In the genomic region with DNA sequence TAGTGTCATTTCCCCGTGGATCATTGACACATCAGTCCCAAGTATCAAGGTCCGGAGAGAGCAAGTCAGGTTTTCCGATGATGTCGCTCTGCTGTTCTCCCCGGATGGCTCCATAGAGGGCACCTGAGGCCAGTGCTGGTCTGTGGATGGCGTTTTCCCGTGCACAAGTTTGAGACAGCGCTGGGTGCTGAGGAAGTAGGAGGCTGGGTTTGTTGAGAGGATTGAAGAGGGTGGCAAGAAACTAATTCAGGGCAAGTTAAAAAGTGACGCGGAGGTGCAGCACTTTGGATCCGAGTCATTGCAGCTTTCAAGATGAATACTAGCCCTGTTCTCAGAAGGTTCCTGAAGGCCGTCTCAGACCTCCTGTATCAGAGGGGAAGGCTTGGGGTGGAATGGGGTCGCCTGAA, we compare ENCODE assay signal across 13 cellular contexts. TPM values are rescaled to one million over a fixed set of nuclear protein-coding genes. Genes with fewer than 3 reads are reported as not detected.
DNase-seq lines count a peak whose midpoint lies in the region; ATAC-seq and TF ChIP-seq lines count a peak whose summit lies in the region.
"Had no signal": no experiment of that assay in that cellular context is flagged by ENCODE, and none has a peak within 500 bp of the region (broad histone marks: within the 10 kb centered on the region; RNA-seq: fewer than 3 reads in every experiment).

No MANE protein-coding gene starts in this region.

- no peak overlapping the region for H3K4me3 ChIP-seq in HCT116 (replicated peaks in 1 of 2; ENCODE audit: low read depth in 1 of 2, low read length in 2 of 2)
- H3K4me3 ChIP-seq in heart right ventricle = no peak overlapping the region
- H3K4me3 ChIP-seq: uterus had no signal

- no peak overlapping the region for H3K4me2 ChIP-seq in HCT116 (ENCODE audit: low read length)

- ATAC-seq in HCT116 (no peak), heart right ventricle (peak in 7 of 8 donors; percentile 20 to 70 (median 53))
- peak; percentile 23 for ATAC-seq in stimulated activated naive CD8-positive, alpha-beta T cell treated with anti-CD3 and anti-CD28 coated beads, Interleukin-15, Interleukin-2, amounts not matched to agents 100 U/mL and 50 U/mL, for 24 hours
- ATAC-seq: PC-3, T-cell had no signal

- no peaks in the 10 kb centered on the region for H3K9me3 Mint-ChIP-seq in activated naive CD4-positive, alpha-beta T cell treated with anti-CD3 and anti-CD28 coated beads for 36 hours
- H3K9me3 Mint-ChIP-seq: mesothelial cell of epicardium, T-cell had no signal

- intact Hi-C loops in activated naive CD4-positive, alpha-beta T cell treated with anti-CD3 and anti-CD28 coated beads for 36 hours (cut with micrococcal nuclease) = no loop called here
- intact Hi-C loops in HCT116 (cut with micrococcal nuclease) (no loop called here), heart right ventricle (cut with DNase I) (loop anchor here in 2 of 10 donors (5.0 to 10.0 kb wide), 2 partner anchors 74 to 166 kb away; no protein-coding TSS in a partner anchor)

- H3K4me3 Mint-ChIP-seq in activated naive CD4-positive, alpha-beta T cell treated with anti-CD3 and anti-CD28 coated beads for 36 hours = no peak overlapping the region
- H3K4me3 Mint-ChIP-seq: mesothelial cell of epicardium, T-cell had no signal

- H2AFZ ChIP-seq in HCT116 (ENCODE audit: low read depth, low read length, poor library complexity, severe bottlenecking) = no peak overlapping the region

- H3K36me3 ChIP-seq in HCT116 (ENCODE audit: control insufficient read depth in 1 of 2, insufficient read depth in 2 of 2, low read length in 2 of 2) (0 out of 4 replicates have a peak, but pooled peaks cover 0 to 5% of the 10 kb centered on the region in 2 experiments), heart right ventricle (peaks cover 0 to 99% (median 16%) of the 10 kb centered on the region in 9 donors)
- H3K36me3 ChIP-seq: uterus had no signal

- no peak for TF ChIP-seq CTCF in HCT116 (IDR thresholded peaks at IDR 0.05 in 2 of 3, conservative IDR thresholded peaks at IDR 0.05 in 1 of 3; ENCODE audit: borderline replicate concordance in 1 of 3, insufficient read depth in 1 of 3, low read depth in 2 of 3, low read length in 2 of 3)
- peak in 4 of 9 donors; percentile 18 to 38 (median 34) for TF ChIP-seq CTCF in heart right ventricle (IDR thresholded peaks at IDR 0.05)

- H3K9me2 ChIP-seq in HCT116 (ENCODE audit: insufficient read depth) = no peaks in the 10 kb centered on the region

- H3K4me1 Mint-ChIP-seq in activated naive CD4-positive, alpha-beta T cell treated with anti-CD3 and anti-CD28 coated beads for 36 hours (ENCODE audit: low read depth) = peaks cover 29% of the 10 kb centered on the region
- H3K4me1 Mint-ChIP-seq: mesothelial cell of epicardium had no signal

- H3K79me2 ChIP-seq in HCT116 (ENCODE audit: insufficient read depth, low read length) = no peaks in the 10 kb centered on the region

- H3K27me3 Mint-ChIP-seq in activated naive CD4-positive, alpha-beta T cell treated with anti-CD3 and anti-CD28 coated beads for 36 hours (ENCODE audit: low read depth) = no peaks in the 10 kb centered on the region
- H3K27me3 Mint-ChIP-seq: T-cell had no signal

- no peak overlapping the region for H3K27ac Mint-ChIP-seq in activated naive CD4-positive, alpha-beta T cell treated with anti-CD3 and anti-CD28 coated beads for 36 hours
- H3K27ac Mint-ChIP-seq: mesothelial cell of epicardium, T-cell had no signal

- POLR2A ChIA-PET in HCT116 (lab: Charles Lee) = no interaction called here

- CTCF ChIA-PET in activated naive CD4-positive, alpha-beta T cell treated with anti-CD3 and anti-CD28 coated beads for 36 hours (lab: Charles Lee) = interaction anchor here (0.6 to 1.0 kb wide), 4 partner anchors 32 to 1648 kb away, joined by 3 to 4 read pairs (median 3); no protein-coding TSS in a partner anchor
- CTCF ChIA-PET in HCT116 (lab: Charles Lee) = no interaction called here

- TF ChIP-seq RAD21 in HCT116 (IDR thresholded peaks at IDR 0.05; ENCODE audit: low read depth) = peak; percentile 31; the same call in 1 of the 2 replicates

- 58 to 61% methylated on average over 13 of the region's 13 CpGs for whole genome bisulfite sequencing in heart right ventricle, 2 donors

- no peaks in the 10 kb centered on the region for H3K9me3 ChIP-seq in HCT116 (ENCODE audit: control insufficient read depth in 1 of 2, insufficient read depth in 1 of 2, low read depth in 1 of 2, low read length in 2 of 2)
- H3K9me3 ChIP-seq in heart right ventricle = no peaks in the 10 kb centered on the region
- H3K9me3 ChIP-seq: uterus had no signal

- H3K4me1 ChIP-seq in HCT116 (ENCODE audit: control insufficient read depth in 1 of 2, insufficient read depth in 2 of 2, low read length in 2 of 2) (peaks cover 3 to 25% of the 10 kb centered on the region in 2 experiments; a peak in 3 of 4 replicates), heart right ventricle (peaks cover 0 to 67% (median 18%) of the 10 kb centered on the region in 9 donors)
- H3K4me1 ChIP-seq: uterus had no signal

- H3K27ac ChIP-seq in HCT116 (ENCODE audit: low read depth, low read length) (no peak overlapping the region), heart right ventricle (peak overlapping the region in 6 of 10 donors; percentile 11 to 78 (median 48))
- H3K27ac ChIP-seq: uterus had no signal

- no TSS peak for BruUV-seq in HCT116 (replicated peaks; lab: Mats Ljungman, UMichigan)

- peak; percentile 32 for DNase-seq in activated naive CD4-positive, alpha-beta T cell treated with anti-CD3 and anti-CD28 coated beads for 36 hours
- no peak for DNase-seq in activated naive CD4-positive, alpha-beta T cell treated with Interleukin-2 at 50 U/mL for 16 hours
- no peak for DNase-seq in HCT116 (ENCODE audit: low read depth, low spot score)
- no peak for DNase-seq in heart right ventricle
- no peak for DNase-seq in stimulated activated naive CD8-positive, alpha-beta T cell treated with anti-CD3 and anti-CD28 coated beads, Interleukin-15, Interleukin-2, amounts not matched to agents 100 U/mL and 50 U/mL, for 24 hours
- no peak for DNase-seq in NCI-H748 (lab: John Stamatoyannopoulos, UW; ENCODE audit: unreplicated experiment)
- no peak for DNase-seq in activated CD4-positive, CD25-positive, alpha-beta regulatory T cell (lab: John Stamatoyannopoulos, UW)
- DNase-seq in HuH-7 (ENCODE audit: low spot score) = no peak
- DNase-seq: HCEC 1CT, PC-3, T-cell, uterus had no signal

- no peak overlapping the region for H3K9ac ChIP-seq in HCT116 (ENCODE audit: low read length)

- RAD21 ChIA-PET in HCT116 (lab: Charles Lee; ENCODE audit: low non-redundant PET in 1 of 2, low total read pairs in 2 of 2, uncharacterized antibody in 2 of 2, unreplicated experiment in 2 of 2) = no interaction called here

- H3K36me3 Mint-ChIP-seq in activated naive CD4-positive, alpha-beta T cell treated with anti-CD3 and anti-CD28 coated beads for 36 hours (ENCODE audit: low read depth) = peaks cover 14% of the 10 kb centered on the region

- H4K20me1 ChIP-seq in HCT116 (ENCODE audit: insufficient read depth) = no peaks in the 10 kb centered on the region

- no peaks in the 10 kb centered on the region for H3K27me3 ChIP-seq in HCT116 (ENCODE audit: insufficient read depth, low read length)
- no peaks in the 10 kb centered on the region for H3K27me3 ChIP-seq in heart right ventricle
- H3K27me3 ChIP-seq: uterus had no signal

- no peak for TF ChIP-seq POLR2A in HCT116 (IDR thresholded peaks at IDR 0.05; ENCODE audit: borderline replicate concordance, extremely low read depth, insufficient read depth, insufficient read length)

TF ChIP-seq in HCT116, 20 proteins besides CTCF, POLR2A, EP300 and RAD21 (continues in another document):
- TF ChIP-seq SRF (IDR thresholded peaks at IDR 0.05; ENCODE audit: low read depth) = no peak
- no peak for TF ChIP-seq EZH2phosphoT487 (IDR thresholded peaks at IDR 0.05; ENCODE audit: borderline replicate concordance)
- no peak for TF ChIP-seq YY1 (IDR thresholded peaks at IDR 0.05; ENCODE audit: extremely low read depth, insufficient replicate concordance, low read depth, low read length)
- no peak for TF ChIP-seq CEBPB (IDR thresholded peaks at IDR 0.05; ENCODE audit: low read depth)
- TF ChIP-seq, protein P1, sequence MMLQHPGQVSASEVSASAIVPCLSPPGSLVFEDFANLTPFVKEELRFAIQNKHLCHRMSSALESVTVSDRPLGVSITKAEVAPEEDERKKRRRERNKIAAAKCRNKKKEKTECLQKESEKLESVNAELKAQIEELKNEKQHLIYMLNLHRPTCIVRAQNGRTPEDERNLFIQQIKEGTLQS (IDR thresholded peaks at IDR 0.05) = no peak
- no peak for TF ChIP-seq EGR1 (IDR thresholded peaks at IDR 0.05; ENCODE audit: low read depth)
- TF ChIP-seq POLR2AphosphoS5 (IDR thresholded peaks at IDR 0.05; ENCODE audit: low read depth, low read length) = no peak
- no peak for TF ChIP-seq TCF7L2 (IDR thresholded peaks at IDR 0.05; ENCODE audit: borderline replicate concordance, extremely low read depth, insufficient read depth, insufficient read length)
- no peak for TF ChIP-seq ZBTB33 (IDR thresholded peaks at IDR 0.05; ENCODE audit: extremely low read depth, insufficient replicate concordance, low read length)
- no peak for TF ChIP-seq EZH2 (IDR thresholded peaks at IDR 0.05)

RNA-seq across cellular contexts. Expression of gene NUBP1, which starts 7.7 kb away (rescaled TPM):
- total RNA-seq in activated naive CD4-positive, alpha-beta T cell treated with anti-CD3 and anti-CD28 coated beads for 36 hours = 10 to 100 TPM; 22.3 to 23.0 TPM
- total RNA-seq in HCT116 (2021; ENCODE audit: unreplicated experiment) (31.5 TPM), heart right ventricle (10 to 100 TPM; 44.1 to 57.1 (median 50.3) TPM)
- polyA plus RNA-seq in HCT116 (2012) = 29.7 and 31.1 TPM in 2 replicates
- 10 to 100 TPM; 54.5 to 82.1 TPM for polyA plus RNA-seq in heart right ventricle

RNA-seq across cellular contexts. Expression of gene TEKT5, which starts 56.6 kb away (rescaled TPM):
- total RNA-seq in activated naive CD4-positive, alpha-beta T cell treated with anti-CD3 and anti-CD28 coated beads for 36 hours = under 1 TPM in 1 of 2 experiments, not detected in 1; 0.15 TPM
- total RNA-seq in HCT116 (2021; ENCODE audit: unreplicated experiment) = 0.37 TPM
- polyA plus RNA-seq in HCT116 (2012) = 0.06 and 0.36 TPM in 2 replicates
- under 1 TPM in 2 of 10 donors, not detected in 8; 0.59 to 0.69 TPM for total RNA-seq in heart right ventricle
- polyA plus RNA-seq in heart right ventricle = not detected
- total RNA-seq: PC-3, T-cell had no signal
